Comparison of ENCODE assay signal across 23 cellular contexts in genomic region chr10:57785068-57785467, GRCh38.
DNase-seq lines count a peak whose midpoint lies in the region; ATAC-seq and TF ChIP-seq lines count a peak whose summit lies in the region.
"Had no signal": no experiment of that assay in that cellular context is flagged by ENCODE, and none has a peak within 500 bp of the region (broad histone marks: within the 10 kb centered on the region; RNA-seq: fewer than 3 reads in every experiment).

No MANE protein-coding gene starts in this region.

- TF ChIP-seq RAD21 in SK-N-SH (IDR thresholded peaks at IDR 0.05; ENCODE audit: low read length): no peak

- H4K20me1 ChIP-seq in SK-N-SH (ENCODE audit: insufficient read depth) (no peaks in the 10 kb centered on the region), osteoblast (ENCODE audit: insufficient read depth, low read length) (no peaks in the 10 kb centered on the region)
- H4K20me1 ChIP-seq: BLaER1 treated with 17β-estradiol and CSF1 and Interleukin-3, amounts not matched to agents 10 nM and 100 nM had no signal

- H3K9me3 ChIP-seq in SK-N-SH (no peaks in the 10 kb centered on the region), RWPE2 (ENCODE audit: severe bottlenecking) (no peaks in the 10 kb centered on the region), osteoblast (ENCODE audit: low read depth, low read length) (no peaks in the 10 kb centered on the region)
- H3K9me3 ChIP-seq: BLaER1 treated with 17β-estradiol and CSF1 and Interleukin-3, amounts not matched to agents 10 nM and 100 nM; Peyer's patch; SJCRH30 had no signal

- H3K4me3 ChIP-seq in SK-N-SH (ENCODE audit: low read depth in 2 of 2, low read length in 1 of 2): no peak overlapping the region
- H3K4me3 ChIP-seq in RWPE2 (ENCODE audit: severe bottlenecking): no peak overlapping the region
- H3K4me3 ChIP-seq in osteoblast (ENCODE audit: insufficient read depth, low read length): no peak overlapping the region
- H3K4me3 ChIP-seq: BLaER1 treated with 17β-estradiol and CSF1 and Interleukin-3, amounts not matched to agents 10 nM and 100 nM; Peyer's patch; SJCRH30 had no signal

- H3K27me3 ChIP-seq in SK-N-SH (ENCODE audit: insufficient read depth) (no peaks in the 10 kb centered on the region), RWPE2 (ENCODE audit: insufficient read depth, poor library complexity, severe bottlenecking) (no peaks in the 10 kb centered on the region), foreskin keratinocyte (no peaks in the 10 kb centered on the region), osteoblast (ENCODE audit: insufficient read depth, low read length) (no peaks in the 10 kb centered on the region)
- H3K27me3 ChIP-seq: BLaER1 treated with 17β-estradiol and CSF1 and Interleukin-3, amounts not matched to agents 10 nM and 100 nM; Peyer's patch; SJCRH30 had no signal

- H3K27ac ChIP-seq in SK-N-SH (ENCODE audit: low read depth in 2 of 2, low read length in 1 of 2): no peak overlapping the region
- peak overlapping the region; percentile 37 for H3K27ac ChIP-seq in RWPE2 (ENCODE audit: poor library complexity, severe bottlenecking)
- H3K27ac ChIP-seq in foreskin keratinocyte: no peak overlapping the region
- no peak overlapping the region for H3K27ac ChIP-seq in osteoblast (ENCODE audit: low read depth, low read length)
- H3K27ac ChIP-seq: 22Rv1; BLaER1 treated with 17β-estradiol and CSF1 and Interleukin-3, amounts not matched to agents 10 nM and 100 nM; Peyer's patch; SJCRH30 had no signal

- 70% methylated on average over 3 of the region's 3 CpGs for WGBS in SK-N-SH (ENCODE audit: low lambda C conversion rate)

- H3K36me3 Mint-ChIP-seq in type B pancreatic cell: no peaks in the 10 kb centered on the region
- H3K36me3 Mint-ChIP-seq: CD4-positive, alpha-beta memory T cell had no signal

- CTCF ChIA-PET in SK-N-SH (lab: Yijun Ruan, JAX): no interaction called here

- H2AFZ ChIP-seq in SK-N-SH (ENCODE audit: low read depth): no peak overlapping the region
- no peak overlapping the region for H2AFZ ChIP-seq in osteoblast (ENCODE audit: low read length)

- no peaks in the 10 kb centered on the region for H3K9me2 ChIP-seq in SK-N-SH

- no peak for DNase-seq in SK-N-SH
- no peak for DNase-seq in RWPE2 (ENCODE audit: low spot score)
- peak in 1 of 2 donors; percentile 42 for DNase-seq in foreskin keratinocyte
- DNase-seq in type B pancreatic cell (ENCODE audit: extremely low spot score, unreplicated experiment): no peak
- no peak for DNase-seq in osteoblast (ENCODE audit: insufficient read length, low spot score, missing footprints)
- DNase-seq in NCI-H2029 treated with DMSO at 0.1 percent for 48 hours (lab: John Stamatoyannopoulos, UW): no peak
- DNase-seq in stimulated activated CD8-positive, alpha-beta memory T cell treated with anti-CD3 and anti-CD28 coated beads, Interleukin-4, amount 100 ng/mL, for 48 hours: no peak
- DNase-seq: CD4-positive, alpha-beta memory T cell; DMS153; GDM1; KBM-7; NCI-H1092 treated with DMSO at 0.1 percent for 48 hours; NCI-H1436 treated with DMSO at 0.1 percent for 48 hours; NCI-H2029; NCI-H226; NCI-H510A treated with DMSO at 0.1 percent for 48 hours; NCI-H748 treated with DMSO at 0.1 percent for 48 hours; NK-92 treated with Interleukin-12 subunit alpha and Interleukin-12 subunit beta, amount 100 ng/mL, for 24 hours; Peyer's patch; SJCRH30 had no signal

- H3K36me3 ChIP-seq in SK-N-SH (replicated peaks in 1 of 2; ENCODE audit: control insufficient read depth in 1 of 2, insufficient read depth in 2 of 2, low read length in 1 of 2): no peaks in the 10 kb centered on the region
- H3K36me3 ChIP-seq in RWPE2 (ENCODE audit: low read depth): no peaks in the 10 kb centered on the region
- H3K36me3 ChIP-seq in osteoblast (ENCODE audit: insufficient read depth, low read length): no peaks in the 10 kb centered on the region
- H3K36me3 ChIP-seq: BLaER1 treated with 17β-estradiol and CSF1 and Interleukin-3, amounts not matched to agents 10 nM and 100 nM; Peyer's patch; SJCRH30 had no signal

- TF ChIP-seq EP300 in SK-N-SH (IDR thresholded peaks at IDR 0.05; ENCODE audit: borderline replicate concordance in 1 of 2, low read depth in 1 of 2, low read length in 1 of 2): no peak

- H3K79me2 ChIP-seq in SK-N-SH (ENCODE audit: insufficient read depth) (no peaks in the 10 kb centered on the region), osteoblast (ENCODE audit: insufficient read depth, low read length) (no peaks in the 10 kb centered on the region)

- H3F3A ChIP-seq in SK-N-SH (replicated peaks; ENCODE audit: insufficient read depth): no peaks in the 10 kb centered on the region

- no peak for ATAC-seq in SK-N-SH treated with all-trans-retinoic acid at 6 μM for 48 hours
- peak; percentile 61; the same call in 2 of the 3 replicates for ATAC-seq in RWPE2 (ENCODE audit: low read depth)
- ATAC-seq in foreskin keratinocyte: peak; percentile 14

- TF ChIP-seq CTCF in SK-N-SH (IDR thresholded peaks at IDR 0.05): no peak
- no peak for TF ChIP-seq CTCF in RWPE2 (IDR thresholded peaks at IDR 0.05; ENCODE audit: poor library complexity, severe bottlenecking)
- no peak for TF ChIP-seq CTCF in foreskin keratinocyte (conservative IDR thresholded peaks at IDR 0.05)
- no peak for TF ChIP-seq CTCF in type B pancreatic cell (conservative IDR thresholded peaks at IDR 0.05)
- TF ChIP-seq CTCF in osteoblast (IDR thresholded peaks at IDR 0.05; ENCODE audit: extremely low read depth, low read depth, low read length): no peak

- no peaks in the 10 kb centered on the region for H3K27me3 Mint-ChIP-seq in type B pancreatic cell
- H3K27me3 Mint-ChIP-seq: CD4-positive, alpha-beta memory T cell had no signal

- H3K4me1 ChIP-seq in SK-N-SH (ENCODE audit: control insufficient read depth in 1 of 2, insufficient read depth in 2 of 2, low read depth in 1 of 2, low read length in 1 of 2): no peaks in the 10 kb centered on the region
- H3K4me1 ChIP-seq in RWPE2 (ENCODE audit: insufficient read depth, poor library complexity, severe bottlenecking): peaks cover 13% of the 10 kb centered on the region
- H3K4me1 ChIP-seq in foreskin keratinocyte: no peaks in the 10 kb centered on the region
- H3K4me1 ChIP-seq in osteoblast (ENCODE audit: insufficient read depth, low read length): no peaks in the 10 kb centered on the region
- H3K4me1 ChIP-seq: BLaER1 treated with 17β-estradiol and CSF1 and Interleukin-3, amounts not matched to agents 10 nM and 100 nM; Peyer's patch; SJCRH30 had no signal

- peak overlapping the region; percentile 41 for H3K27ac Mint-ChIP-seq in type B pancreatic cell
- H3K27ac Mint-ChIP-seq: CD4-positive, alpha-beta memory T cell had no signal

- H3K9ac ChIP-seq in SK-N-SH: no peak overlapping the region
- H3K9ac ChIP-seq: BLaER1 treated with 17β-estradiol and CSF1 and Interleukin-3, amounts not matched to agents 10 nM and 100 nM had no signal

- H3K9me3 Mint-ChIP-seq in type B pancreatic cell: peaks cover 10% of the 10 kb centered on the region

- H3K4me1 Mint-ChIP-seq in type B pancreatic cell (ENCODE audit: unreplicated experiment): peaks cover 3% of the 10 kb centered on the region
- H3K4me1 Mint-ChIP-seq: CD4-positive, alpha-beta memory T cell had no signal

- H3K4me2 ChIP-seq in SK-N-SH: no peak overlapping the region
- no peak overlapping the region for H3K4me2 ChIP-seq in osteoblast (ENCODE audit: insufficient read depth, low read length)
- H3K4me2 ChIP-seq: BLaER1 treated with 17β-estradiol and CSF1 and Interleukin-3, amounts not matched to agents 10 nM and 100 nM had no signal

- POLR2A ChIA-PET in SK-N-SH (lab: Yijun Ruan, JAX): no interaction called here

- H3K4me3 Mint-ChIP-seq in type B pancreatic cell: no peak overlapping the region
- H3K4me3 Mint-ChIP-seq: CD4-positive, alpha-beta memory T cell had no signal

TF ChIP-seq in SK-N-SH treated with all-trans-retinoic acid at 6 μM for 48 hours, 23 proteins besides CTCF, POLR2A, EP300 and RAD21:
- peak; percentile 71 for TF ChIP-seq ISL1 (CRISPR knock-in tag; IDR thresholded peaks at IDR 0.05)
- TF ChIP-seq ZNF565 (CRISPR knock-in tag; conservative IDR thresholded peaks at IDR 0.05; ENCODE audit: low read depth): no peak
- no peak for TF ChIP-seq TOX (CRISPR knock-in tag; IDR thresholded peaks at IDR 0.05; ENCODE audit: borderline replicate concordance)
- TF ChIP-seq OSR1 (CRISPR knock-in tag; IDR thresholded peaks at IDR 0.05): no peak
- TF ChIP-seq ARNTL (CRISPR knock-in tag; IDR thresholded peaks at IDR 0.05; ENCODE audit: borderline replicate concordance, low read depth): no peak

TF ChIP-seq in SK-N-SH, 30 proteins besides CTCF, POLR2A, EP300 and RAD21 (continues in another document):
- no peak for TF ChIP-seq MXI1 (IDR thresholded peaks at IDR 0.05; ENCODE audit: low read depth, low read length)
- no peak for TF ChIP-seq PBX3 (IDR thresholded peaks at IDR 0.05)
- TF ChIP-seq ZBTB33 (IDR thresholded peaks at IDR 0.05; ENCODE audit: borderline replicate concordance, low read depth): no peak
- no peak for TF ChIP-seq MAX (IDR thresholded peaks at IDR 0.05; ENCODE audit: low read depth)
- TF ChIP-seq RCOR1 (IDR thresholded peaks at IDR 0.05; ENCODE audit: low read length): no peak
- TF ChIP-seq RXRA (IDR thresholded peaks at IDR 0.05; ENCODE audit: borderline replicate concordance, low read depth): no peak
